Comparison of ENCODE assay signal across 1 cellular context in genomic region chr3:174533286-174533685, GRCh38.
TF ChIP-seq lines count a peak whose summit lies in the region.

No MANE protein-coding gene starts in this region.

TF ChIP-seq in GM23338, 12 proteins besides CTCF, POLR2A, EP300 and RAD21 (continued from another document):
- TF ChIP-seq REST (IDR thresholded peaks at IDR 0.05; ENCODE audit: unreplicated experiment), result no peak
TF ChIP-seq in GM23338: peak in this region for 0.
